15 cellular contexts compared by ENCODE assay signal in genomic region chr3:115927210-115927609, GRCh38.
"Had no signal": no experiment of that assay in that cellular context is flagged by ENCODE, and none has a peak within 500 bp of the region (broad histone marks: within the 10 kb centered on the region; RNA-seq: fewer than 3 reads in every experiment).

No MANE protein-coding gene starts in this region.

- H3K9me3 Mint-ChIP-seq: activated CD4-positive, alpha-beta T cell treated with anti-CD3 and anti-CD28 coated beads, Interleukin-2, amount 10 ng/mL, durations not matched to agents 7 days and 5 days; activated naive CD4-positive, alpha-beta T cell treated with anti-CD3 and anti-CD28 coated beads for 36 hours; activated T-helper 17 cell treated with anti-CD3 and anti-CD28 coated beads, Interleukin-2, amount 50 U/mL, for 72 hours; T-helper 1 cell treated with Interleukin-12 subunit alpha and Interleukin-12 subunit beta and Interleukin-4 antibody, amounts not matched to agents 30 μg/mL and 1 μg/mL, for 36 hours had no signal

- H3K4me3 Mint-ChIP-seq: activated CD4-positive, alpha-beta T cell treated with anti-CD3 and anti-CD28 coated beads, Interleukin-2, amount 10 ng/mL, durations not matched to agents 7 days and 5 days; activated naive CD4-positive, alpha-beta T cell treated with anti-CD3 and anti-CD28 coated beads for 36 hours; activated T-helper 17 cell treated with anti-CD3 and anti-CD28 coated beads, Interleukin-2, amount 50 U/mL, for 72 hours; mesothelial cell of epicardium; naive B cell; stimulated activated naive B cell treated with anti-CD40 and anti-IgM and Interleukin-4, amounts not matched to agents 10 μg/mL and 1 μg/mL and 100 μg/mL, for 72 hours; T-helper 1 cell treated with Interleukin-12 subunit alpha and Interleukin-12 subunit beta and Interleukin-4 antibody, amounts not matched to agents 30 μg/mL and 1 μg/mL, for 36 hours had no signal

- H3K27ac ChIP-seq: gastrocnemius medialis, prostate gland, sigmoid colon had no signal

- H3K4me1 Mint-ChIP-seq: activated CD4-positive, alpha-beta T cell treated with anti-CD3 and anti-CD28 coated beads, Interleukin-2, amount 10 ng/mL, durations not matched to agents 7 days and 5 days; activated T-helper 17 cell treated with anti-CD3 and anti-CD28 coated beads, Interleukin-2, amount 50 U/mL, for 72 hours; naive B cell; stimulated activated naive B cell treated with anti-CD40 and anti-IgM and Interleukin-4, amounts not matched to agents 10 μg/mL and 1 μg/mL and 100 μg/mL, for 72 hours had no signal

- H3K36me3 Mint-ChIP-seq: mesothelial cell of epicardium; naive B cell; stimulated activated naive B cell treated with anti-CD40 and anti-IgM and Interleukin-4, amounts not matched to agents 10 μg/mL and 1 μg/mL and 100 μg/mL, for 72 hours had no signal

- H3K9me3 ChIP-seq: prostate gland, sigmoid colon had no signal

- H3K36me3 ChIP-seq: gastrocnemius medialis, prostate gland, sigmoid colon had no signal

- H3K27ac Mint-ChIP-seq: activated CD4-positive, alpha-beta T cell treated with anti-CD3 and anti-CD28 coated beads, Interleukin-2, amount 10 ng/mL, durations not matched to agents 7 days and 5 days; activated naive CD4-positive, alpha-beta T cell treated with anti-CD3 and anti-CD28 coated beads for 36 hours; activated T-helper 17 cell treated with anti-CD3 and anti-CD28 coated beads, Interleukin-2, amount 50 U/mL, for 72 hours; mesothelial cell of epicardium; naive B cell; stimulated activated naive B cell treated with anti-CD40 and anti-IgM and Interleukin-4, amounts not matched to agents 10 μg/mL and 1 μg/mL and 100 μg/mL, for 72 hours; T-helper 1 cell treated with Interleukin-12 subunit alpha and Interleukin-12 subunit beta and Interleukin-4 antibody, amounts not matched to agents 30 μg/mL and 1 μg/mL, for 36 hours had no signal

- H3K27me3 ChIP-seq: gastrocnemius medialis, sigmoid colon had no signal

- H3K4me1 ChIP-seq: gastrocnemius medialis, prostate gland had no signal

- H3K4me3 ChIP-seq: gastrocnemius medialis, prostate gland, sigmoid colon had no signal

- ATAC-seq: activated T-helper 17 cell treated with anti-CD3 and anti-CD28 coated beads, Interleukin-2, amount 50 U/mL, for 72 hours; gastrocnemius medialis; stimulated activated naive B cell treated with anti-CD40 and anti-IgM and Interleukin-4, amounts not matched to agents 10 μg/mL and 1 μg/mL and 100 μg/mL, for 72 hours had no signal

- DNase-seq: activated CD4-positive, alpha-beta T cell treated with anti-CD3 and anti-CD28 coated beads, Interleukin-2, amount 10 ng/mL, durations not matched to agents 7 days and 5 days; activated CD4-positive, CD25-positive, alpha-beta regulatory T cell; activated CD8-positive, alpha-beta memory T cell treated with anti-CD3 and anti-CD28 coated beads for 24 hours; activated naive CD4-positive, alpha-beta T cell treated with anti-CD3 and anti-CD28 coated beads for 36 hours; gastrocnemius medialis; kidney; naive B cell; sigmoid colon; stimulated activated CD4-positive, alpha-beta T cell treated with anti-CD3 and anti-CD28 coated beads, Interleukin-2, amount 100 ng/mL, for 24 hours; stimulated activated naive B cell treated with anti-CD40 and anti-IgM and Interleukin-4, amounts not matched to agents 10 μg/mL and 1 μg/mL and 100 μg/mL, for 72 hours; trophoblast cell had no signal
